26 cellular contexts compared by ENCODE assay signal in the genomic region with DNA sequence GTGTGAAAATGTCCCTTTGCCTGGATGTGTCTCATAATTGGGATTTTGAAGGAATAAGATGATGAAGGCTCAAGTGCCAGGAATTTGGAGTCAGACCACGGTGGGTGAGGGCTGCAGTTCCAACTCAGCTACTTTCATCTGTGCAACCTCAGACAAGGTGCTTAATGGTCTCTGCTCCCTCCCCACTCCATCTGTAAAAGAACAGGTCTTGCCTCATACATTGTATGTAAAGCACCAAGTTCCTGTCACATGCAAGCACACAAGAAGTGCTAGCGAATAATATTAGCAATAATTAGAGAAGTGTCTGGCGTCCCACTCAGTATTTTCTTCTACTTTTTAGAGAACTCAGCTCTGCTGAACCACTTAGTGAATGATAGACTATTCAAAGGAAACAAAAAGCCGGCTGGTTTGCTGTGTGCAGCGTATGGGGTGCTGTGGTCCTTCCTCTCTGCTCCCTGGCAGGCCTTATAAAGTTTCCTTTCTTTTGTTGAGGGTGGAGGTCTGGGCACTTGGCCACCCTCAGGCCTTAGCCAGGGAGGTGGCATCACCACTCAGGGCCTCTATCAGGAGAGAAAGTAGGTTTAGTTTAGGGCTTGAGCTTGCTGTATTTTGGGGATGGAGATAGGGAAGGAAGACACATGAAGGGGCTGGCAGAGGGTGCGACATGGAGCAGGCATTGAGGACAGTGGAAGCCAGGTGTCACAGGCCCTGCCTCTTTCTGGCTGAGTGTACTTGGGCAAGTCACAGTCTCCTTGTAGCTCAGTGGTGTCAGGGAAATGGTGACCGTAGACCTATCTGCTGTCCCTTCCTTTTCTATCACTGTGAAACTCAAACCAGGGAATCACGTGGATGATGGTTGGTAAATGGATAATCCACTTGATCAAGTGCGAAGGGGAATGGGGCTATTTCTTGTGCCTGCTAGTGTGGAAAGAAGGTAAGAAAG. TPM values are rescaled to one million over a fixed set of nuclear protein-coding genes. Genes with fewer than 3 reads are reported as not detected.
DNase-seq lines count a peak whose midpoint lies in the region; ATAC-seq, FAIRE-seq and TF ChIP-seq lines count a peak whose summit lies in the region.
"Had no signal": no experiment of that assay in that cellular context is flagged by ENCODE, and none has a peak within 500 bp of the region (broad histone marks: within the 10 kb centered on the region; RNA-seq: fewer than 3 reads in every experiment).

No MANE protein-coding gene starts in this region.

- H3K27me3 Mint-ChIP-seq in activated naive CD8-positive, alpha-beta T cell: peaks cover 54% of the 10 kb centered on the region
- peaks cover 83% of the 10 kb centered on the region for H3K27me3 Mint-ChIP-seq in activated naive CD8-positive, alpha-beta T cell treated with anti-CD3 and anti-CD28 coated beads, Interleukin-2, amount 50 U/mL, for 24 hours
- H3K27me3 Mint-ChIP-seq in endodermal cell (ENCODE audit: insufficient read depth) (peaks cover 99% of the 10 kb centered on the region), nephron (ENCODE audit: low read depth) (peaks cover 99% of the 10 kb centered on the region)

- H3K4me1 Mint-ChIP-seq in activated naive CD8-positive, alpha-beta T cell (ENCODE audit: low read depth): peaks cover 51% of the 10 kb centered on the region
- H3K4me1 Mint-ChIP-seq in activated naive CD8-positive, alpha-beta T cell treated with anti-CD3 and anti-CD28 coated beads, Interleukin-2, amount 50 U/mL, for 24 hours: peaks cover 20% of the 10 kb centered on the region
- peaks cover 41% of the 10 kb centered on the region for H3K4me1 Mint-ChIP-seq in endodermal cell
- H3K4me1 Mint-ChIP-seq in nephron: peaks cover 38% of the 10 kb centered on the region

- H3K4me3 Mint-ChIP-seq in activated naive CD8-positive, alpha-beta T cell: peak overlapping the region; percentile 6
- H3K4me3 Mint-ChIP-seq in activated naive CD8-positive, alpha-beta T cell treated with anti-CD3 and anti-CD28 coated beads, Interleukin-2, amount 50 U/mL, for 24 hours: no peak overlapping the region
- H3K4me3 Mint-ChIP-seq in endodermal cell (peak overlapping the region; percentile 34), nephron (peak overlapping the region in 2 of 3 experiments; percentile 5 to 6)
- H3K4me3 Mint-ChIP-seq: activated naive CD8-positive, alpha-beta T cell treated with anti-CD3 and anti-CD28 coated beads, Interleukin-2, amount 10 ng/mL, durations not matched to agents 7 days and 5 days; activated T-helper 1 cell treated with anti-CD3 and anti-CD28 coated beads, Interleukin-12 subunit alpha, Interleukin-12 subunit beta, Interleukin-2, Interleukin-4 antibody, amounts not matched to agents 30 ng/mL and 10 ng/mL and 1 ng/mL, durations not matched to agents 14 hours and 24 hours and 36 hours had no signal

- TF ChIP-seq CTCF in endodermal cell (conservative IDR thresholded peaks at IDR 0.05) (no peak), nephron (IDR thresholded peaks at IDR 0.05; ENCODE audit: unreplicated experiment in 3 of 3) (no peak)

- FAIRE-seq in urothelium cell line (lab: Jason Lieb, UNC): peak; percentile 90

- peaks cover 3% of the 10 kb centered on the region for H3K36me3 Mint-ChIP-seq in activated naive CD8-positive, alpha-beta T cell
- H3K36me3 Mint-ChIP-seq in activated naive CD8-positive, alpha-beta T cell treated with anti-CD3 and anti-CD28 coated beads, Interleukin-2, amount 50 U/mL, for 24 hours (ENCODE audit: low read depth): no peaks in the 10 kb centered on the region
- H3K36me3 Mint-ChIP-seq in endodermal cell (ENCODE audit: low read depth) (no peaks in the 10 kb centered on the region), nephron (ENCODE audit: low read depth) (no peaks in the 10 kb centered on the region)
- H3K36me3 Mint-ChIP-seq: activated naive CD8-positive, alpha-beta T cell treated with anti-CD3 and anti-CD28 coated beads, Interleukin-2, amount 10 ng/mL, durations not matched to agents 7 days and 5 days had no signal

- no peaks in the 10 kb centered on the region for H3K9me3 ChIP-seq in endodermal cell (ENCODE audit: control insufficient read depth, low read length)
- H3K9me3 ChIP-seq: SJCRH30, tibial artery had no signal

- peaks cover 4% of the 10 kb centered on the region for H3K4me1 ChIP-seq in endodermal cell (ENCODE audit: control insufficient read depth, insufficient read depth, low read length)
- H3K4me1 ChIP-seq: SJCRH30 had no signal

- no peak overlapping the region for H3K27ac ChIP-seq in endodermal cell (ENCODE audit: low read depth, low read length)
- H3K27ac ChIP-seq: C4-2B, epithelial cell of prostate, SJCRH30, tibial artery, VCaP had no signal

- no peaks in the 10 kb centered on the region for H3K36me3 ChIP-seq in endodermal cell (ENCODE audit: control insufficient read depth, insufficient read depth, low read length)
- H3K36me3 ChIP-seq: SJCRH30, tibial artery had no signal

- no peak for DNase-seq in activated naive CD8-positive, alpha-beta T cell treated with anti-CD3 and anti-CD28 coated beads, Interleukin-2, amount 50 U/mL, for 24 hours
- peak; percentile 65 for DNase-seq in endodermal cell
- DNase-seq in urothelium cell line (ENCODE audit: low spot score): no peak
- DNase-seq in A172 (ENCODE audit: low spot score): no peak
- DNase-seq in NCI-H1694 (lab: John Stamatoyannopoulos, UW): no peak
- no peak for DNase-seq in amygdala (lab: John Stamatoyannopoulos, UW)
- DNase-seq: activated CD4-positive, alpha-beta T cell treated with anti-CD3 and anti-CD28 coated beads, Interleukin-2, amount 50 U/mL, for 48 hours; activated naive CD8-positive, alpha-beta T cell treated with anti-CD3 and anti-CD28 coated beads, Interleukin-2, amount 10 ng/mL, durations not matched to agents 7 days and 5 days; dermis blood vessel endothelial cell; DMS 273 treated with DMSO at 0.1 percent for 48 hours; foreskin melanocyte; GDM1; kidney glomerular epithelial cell; midbrain; NCI-H1417; SJCRH30; stimulated activated naive CD4-positive, alpha-beta T cell treated with Interleukin-2 at 50 U/mL for 16 hours; T-helper 17 cell; tibial artery had no signal

- H3K27me3 ChIP-seq in endodermal cell (ENCODE audit: control insufficient read depth, insufficient read depth, low read length, poor library complexity, severe bottlenecking): peaks cover 100% of the 10 kb centered on the region
- H3K27me3 ChIP-seq: SJCRH30 had no signal

- no peak overlapping the region for H3K4me3 ChIP-seq in endodermal cell (ENCODE audit: low read length)
- H3K4me3 ChIP-seq: SJCRH30, tibial artery had no signal

- WGBS in endodermal cell (ENCODE audit: insufficient coverage in 1 of 2, insufficient read length in 1 of 2), 2 experiments: 39 to 46% methylated on average over 6 to 8 of the region's 9 CpGs

- no peaks in the 10 kb centered on the region for H3K9me3 Mint-ChIP-seq in activated naive CD8-positive, alpha-beta T cell (ENCODE audit: low read depth)
- H3K9me3 Mint-ChIP-seq in activated naive CD8-positive, alpha-beta T cell treated with anti-CD3 and anti-CD28 coated beads, Interleukin-2, amount 50 U/mL, for 24 hours: no peaks in the 10 kb centered on the region
- H3K9me3 Mint-ChIP-seq in endodermal cell (no peaks in the 10 kb centered on the region), nephron (no peaks in the 10 kb centered on the region)
- H3K9me3 Mint-ChIP-seq: activated T-helper 1 cell treated with anti-CD3 and anti-CD28 coated beads, Interleukin-12 subunit alpha, Interleukin-12 subunit beta, Interleukin-2, Interleukin-4 antibody, amounts not matched to agents 30 ng/mL and 10 ng/mL and 1 ng/mL, durations not matched to agents 14 hours and 24 hours and 36 hours had no signal

- H3K27ac Mint-ChIP-seq in activated naive CD8-positive, alpha-beta T cell: no peak overlapping the region
- H3K27ac Mint-ChIP-seq in activated naive CD8-positive, alpha-beta T cell treated with anti-CD3 and anti-CD28 coated beads, Interleukin-2, amount 50 U/mL, for 24 hours: no peak overlapping the region
- H3K27ac Mint-ChIP-seq in endodermal cell (no peak overlapping the region), nephron (no peak overlapping the region)
- H3K27ac Mint-ChIP-seq: activated naive CD8-positive, alpha-beta T cell treated with anti-CD3 and anti-CD28 coated beads, Interleukin-2, amount 10 ng/mL, durations not matched to agents 7 days and 5 days; activated T-helper 1 cell treated with anti-CD3 and anti-CD28 coated beads, Interleukin-12 subunit alpha, Interleukin-12 subunit beta, Interleukin-2, Interleukin-4 antibody, amounts not matched to agents 30 ng/mL and 10 ng/mL and 1 ng/mL, durations not matched to agents 14 hours and 24 hours and 36 hours; T-helper 17 cell had no signal

- no peak for ATAC-seq in activated naive CD8-positive, alpha-beta T cell treated with anti-CD3 and anti-CD28 coated beads, Interleukin-2, amount 50 U/mL, for 24 hours
- ATAC-seq: HCT116, T-helper 17 cell had no signal

- H3K9ac ChIP-seq in endodermal cell (ENCODE audit: extremely low read depth, low read length, poor library complexity, severe bottlenecking): no peak overlapping the region

RNA-seq across cellular contexts. Expression of gene TBX4, which starts 6.5 kb away (rescaled TPM):
- total RNA-seq in endodermal cell: not detected
- polyA plus RNA-seq in endodermal cell (2013, experiment 1 of 2): 1.5 TPM
- 1.4 TPM for polyA plus RNA-seq in endodermal cell (2013, experiment 2 of 2)
- 0.10 and 1.0 TPM in 2 replicates for total RNA-seq in A172 (2014; rRNA removed; shearing (Covaris generic))
- total RNA-seq: activated naive CD8-positive, alpha-beta T cell treated with anti-CD3 and anti-CD28 coated beads, Interleukin-2, amount 10 ng/mL, durations not matched to agents 7 days and 5 days; activated T-helper 1 cell treated with anti-CD3 and anti-CD28 coated beads, Interleukin-12 subunit alpha, Interleukin-12 subunit beta, Interleukin-2, Interleukin-4 antibody, amounts not matched to agents 30 ng/mL and 10 ng/mL and 1 ng/mL, durations not matched to agents 14 hours and 24 hours and 36 hours; dermis blood vessel endothelial cell; T-helper 17 cell had no signal

RNA-seq across cellular contexts. Expression of gene TBX2, which starts 59.1 kb away (rescaled TPM):
- under 1 TPM in 1 of 2 donors, not detected in 1; 0.07 TPM for total RNA-seq in endodermal cell
- 2.8 TPM for polyA plus RNA-seq in endodermal cell (2013, experiment 1 of 2)
- polyA plus RNA-seq in endodermal cell (2013, experiment 2 of 2): 2.1 TPM
- total RNA-seq in A172 (2014; rRNA removed; shearing (Covaris generic)): 1.7 and 2.6 TPM in 2 replicates
- total RNA-seq: activated naive CD8-positive, alpha-beta T cell treated with anti-CD3 and anti-CD28 coated beads, Interleukin-2, amount 10 ng/mL, durations not matched to agents 7 days and 5 days; activated T-helper 1 cell treated with anti-CD3 and anti-CD28 coated beads, Interleukin-12 subunit alpha, Interleukin-12 subunit beta, Interleukin-2, Interleukin-4 antibody, amounts not matched to agents 30 ng/mL and 10 ng/mL and 1 ng/mL, durations not matched to agents 14 hours and 24 hours and 36 hours had no signal
